In genomic region chr12:5965950-5966383, GRCh38 we compare ENCODE assay signal across 9 cellular contexts. TPM values are rescaled to one million over a fixed set of nuclear protein-coding genes. Genes with fewer than 3 reads are reported as not detected.
DNase-seq lines count a peak whose midpoint lies in the region; ATAC-seq and TF ChIP-seq lines count a peak whose summit lies in the region.
"Had no signal": no experiment of that assay in that cellular context is flagged by ENCODE, and none has a peak within 500 bp of the region (broad histone marks: within the 10 kb centered on the region; RNA-seq: fewer than 3 reads in every experiment).

No MANE protein-coding gene starts in this region.

- no peak overlapping the region for H4K91ac ChIP-seq in trophoblast cell (ENCODE audit: low read depth, low read length)

- no peak overlapping the region for H3K23ac ChIP-seq in trophoblast cell (ENCODE audit: low read length)

- POLR2A ChIA-PET in CD4-positive, alpha-beta memory T cell (lab: Charles Lee; ENCODE audit: partially characterized antibody): no interaction called here

- no peak overlapping the region for H3K4me3 Mint-ChIP-seq in CD4-positive, alpha-beta memory T cell
- no peak overlapping the region for H3K4me3 Mint-ChIP-seq in HFFc6
- no peak overlapping the region for H3K4me3 Mint-ChIP-seq in activated T-helper 2 cell treated with anti-CD3 and anti-CD28 coated beads, Interferon-gamma antibody, Interleukin-2, Interleukin-4, amounts not matched to agents 10 μg/mL and 5 μg/mL and 100 μg/mL, durations not matched to agents 14 hours and 24 hours and 36 hours (ENCODE audit: low read depth)
- H3K4me3 Mint-ChIP-seq: IgD-negative memory B cell had no signal

- ATAC-seq in HG03045 (IDR thresholded peaks at IDR 0.05; ENCODE audit: unreplicated experiment): no peak

- no peak overlapping the region for H3K27ac Mint-ChIP-seq in CD4-positive, alpha-beta memory T cell
- H3K27ac Mint-ChIP-seq in HFFc6: no peak overlapping the region
- no peak overlapping the region for H3K27ac Mint-ChIP-seq in activated T-helper 2 cell treated with anti-CD3 and anti-CD28 coated beads, Interferon-gamma antibody, Interleukin-2, Interleukin-4, amounts not matched to agents 10 μg/mL and 5 μg/mL and 100 μg/mL, durations not matched to agents 14 hours and 24 hours and 36 hours

- intact Hi-C loops in CD4-positive, alpha-beta memory T cell (cut with micrococcal nuclease): loop anchor here (1.0 kb wide), 1 partner anchor 74 kb away; no protein-coding TSS in a partner anchor
- intact Hi-C loops in activated T-helper 2 cell treated with anti-CD3 and anti-CD28 coated beads, Interferon-gamma antibody, Interleukin-2, Interleukin-4, amounts not matched to agents 10 μg/mL and 5 μg/mL and 100 μg/mL, durations not matched to agents 14 hours and 24 hours and 36 hours (cut with micrococcal nuclease): loop anchor here (1.0 kb wide), 1 partner anchor 74 kb away; no protein-coding TSS in a partner anchor

- H2BK5ac ChIP-seq in trophoblast cell (ENCODE audit: low read depth, low read length, poor library complexity): no peak overlapping the region

- H3K9me3 ChIP-seq in CD4-positive, alpha-beta memory T cell (ENCODE audit: control insufficient read depth in 1 of 2, low read length in 2 of 2): no peaks in the 10 kb centered on the region
- H3K9me3 ChIP-seq in OCI-LY1 (ENCODE audit: low read length) (no peaks in the 10 kb centered on the region), trophoblast cell (ENCODE audit: insufficient read depth, low read depth, low read length) (peaks cover 1% of the 10 kb centered on the region)

- CTCF ChIA-PET in CD4-positive, alpha-beta memory T cell (lab: Charles Lee; ENCODE audit: partially characterized antibody): interaction anchor here (1.4 to 1.7 kb wide), 3 partner anchors 9 to 16 kb away, joined by 4 to 6 read pairs (median 5); no protein-coding TSS in a partner anchor

- no peaks in the 10 kb centered on the region for H4K20me1 ChIP-seq in OCI-LY1 (ENCODE audit: insufficient read depth, low read length)

- H3K36me3 Mint-ChIP-seq in CD4-positive, alpha-beta memory T cell: no peaks in the 10 kb centered on the region
- no peaks in the 10 kb centered on the region for H3K36me3 Mint-ChIP-seq in HFFc6 (ENCODE audit: low read depth)
- H3K36me3 Mint-ChIP-seq in activated T-helper 2 cell treated with anti-CD3 and anti-CD28 coated beads, Interferon-gamma antibody, Interleukin-2, Interleukin-4, amounts not matched to agents 10 μg/mL and 5 μg/mL and 100 μg/mL, durations not matched to agents 14 hours and 24 hours and 36 hours (ENCODE audit: low read depth): no peaks in the 10 kb centered on the region

- H3K18ac ChIP-seq in trophoblast cell (ENCODE audit: low read length): no peak overlapping the region

- H3K36me3 ChIP-seq in CD4-positive, alpha-beta memory T cell (ENCODE audit: insufficient read depth, low read length): no peaks in the 10 kb centered on the region
- H3K36me3 ChIP-seq in OCI-LY1 (ENCODE audit: insufficient read depth, low read length): no peaks in the 10 kb centered on the region
- H3K36me3 ChIP-seq in trophoblast cell (ENCODE audit: control insufficient read depth in 1 of 2, insufficient read depth in 2 of 2, low read length in 2 of 2): no peaks in the 10 kb centered on the region

- no peak overlapping the region for H3K14ac ChIP-seq in trophoblast cell (ENCODE audit: low read length)

- no peaks in the 10 kb centered on the region for H3K79me2 ChIP-seq in OCI-LY1 (ENCODE audit: insufficient read depth, low read length)
- no peaks in the 10 kb centered on the region for H3K79me2 ChIP-seq in trophoblast cell (ENCODE audit: control insufficient read depth, insufficient read depth, low read length, poor library complexity)

- H3K79me1 ChIP-seq in trophoblast cell (ENCODE audit: low read length): no peaks in the 10 kb centered on the region

- no peaks in the 10 kb centered on the region for H3K4me1 ChIP-seq in CD4-positive, alpha-beta memory T cell (ENCODE audit: insufficient read depth, low read length)
- no peaks in the 10 kb centered on the region for H3K4me1 ChIP-seq in OCI-LY1 (ENCODE audit: insufficient read depth, low read length, severe bottlenecking)
- no peaks in the 10 kb centered on the region for H3K4me1 ChIP-seq in trophoblast cell (ENCODE audit: control insufficient read depth in 1 of 2, insufficient read depth in 2 of 2, low read length in 2 of 2)

- H2AFZ ChIP-seq in OCI-LY1 (ENCODE audit: low read length) (no peak overlapping the region), trophoblast cell (ENCODE audit: insufficient read depth, low read length, poor library complexity) (no peak overlapping the region)

- no peak overlapping the region for H3K4me3 ChIP-seq in CD4-positive, alpha-beta memory T cell (ENCODE audit: low read length in 2 of 2)
- H3K4me3 ChIP-seq in OCI-LY1 (ENCODE audit: low read depth, low read length, poor library complexity, severe bottlenecking): no peak overlapping the region
- H3K4me3 ChIP-seq in trophoblast cell (ENCODE audit: low read depth, low read length): no peak overlapping the region

- no peak overlapping the region for H4K8ac ChIP-seq in trophoblast cell (ENCODE audit: low read depth, low read length)

- H3K4me1 Mint-ChIP-seq in CD4-positive, alpha-beta memory T cell: peaks cover 0 to 4% (median 1%) of the 10 kb centered on the region in 4 donors
- no peaks in the 10 kb centered on the region for H3K4me1 Mint-ChIP-seq in HFFc6 (ENCODE audit: low read depth)
- H3K4me1 Mint-ChIP-seq in activated T-helper 2 cell treated with anti-CD3 and anti-CD28 coated beads, Interferon-gamma antibody, Interleukin-2, Interleukin-4, amounts not matched to agents 10 μg/mL and 5 μg/mL and 100 μg/mL, durations not matched to agents 14 hours and 24 hours and 36 hours (ENCODE audit: low read depth): no peaks in the 10 kb centered on the region

- no peak overlapping the region for H3K27ac ChIP-seq in CD4-positive, alpha-beta memory T cell (ENCODE audit: low read depth, low read length)
- H3K27ac ChIP-seq in OCI-LY1 (ENCODE audit: low read depth, low read length, poor library complexity, severe bottlenecking) (no peak overlapping the region), trophoblast cell (ENCODE audit: low read depth, low read length) (no peak overlapping the region)

- H3K4me2 ChIP-seq in OCI-LY1 (ENCODE audit: low read length) (no peak overlapping the region), trophoblast cell (ENCODE audit: low read length) (no peak overlapping the region)

- no peaks in the 10 kb centered on the region for H3K27me3 ChIP-seq in CD4-positive, alpha-beta memory T cell (ENCODE audit: insufficient read depth, low read length)
- 0 out of 2 replicates have a peak, but pooled peaks cover 4% of the 10 kb centered on the region for H3K27me3 ChIP-seq in OCI-LY1 (ENCODE audit: insufficient read depth, low read length)
- no peaks in the 10 kb centered on the region for H3K27me3 ChIP-seq in trophoblast cell (ENCODE audit: insufficient read depth, low read length)

- no peaks in the 10 kb centered on the region for H3F3A ChIP-seq in OCI-LY1 (ENCODE audit: insufficient read depth, low read length)

- no peak overlapping the region for H3K9ac ChIP-seq in OCI-LY1 (ENCODE audit: low read length)
- no peak overlapping the region for H3K9ac ChIP-seq in trophoblast cell (ENCODE audit: low read length)

- H3K9me3 Mint-ChIP-seq in CD4-positive, alpha-beta memory T cell: no peaks in the 10 kb centered on the region
- no peaks in the 10 kb centered on the region for H3K9me3 Mint-ChIP-seq in HFFc6
- no peaks in the 10 kb centered on the region for H3K9me3 Mint-ChIP-seq in activated T-helper 2 cell treated with anti-CD3 and anti-CD28 coated beads, Interferon-gamma antibody, Interleukin-2, Interleukin-4, amounts not matched to agents 10 μg/mL and 5 μg/mL and 100 μg/mL, durations not matched to agents 14 hours and 24 hours and 36 hours
- H3K9me3 Mint-ChIP-seq: IgD-negative memory B cell had no signal

- TF ChIP-seq CTCF in HFFc6 (IDR thresholded peaks at IDR 0.05) (peak; percentile 86), OCI-LY1 (IDR thresholded peaks at IDR 0.05; ENCODE audit: low read length) (peak; percentile 73)

- H3K9me2 ChIP-seq in OCI-LY1 (ENCODE audit: low read depth, low read length): no peaks in the 10 kb centered on the region

- H3K27me3 Mint-ChIP-seq in CD4-positive, alpha-beta memory T cell: peaks cover 7 to 15% of the 10 kb centered on the region in 2 donors
- H3K27me3 Mint-ChIP-seq in HFFc6 (ENCODE audit: insufficient read depth): peaks cover 54% of the 10 kb centered on the region
- H3K27me3 Mint-ChIP-seq in activated T-helper 2 cell treated with anti-CD3 and anti-CD28 coated beads, Interferon-gamma antibody, Interleukin-2, Interleukin-4, amounts not matched to agents 10 μg/mL and 5 μg/mL and 100 μg/mL, durations not matched to agents 14 hours and 24 hours and 36 hours (ENCODE audit: low read depth): peaks cover 2% of the 10 kb centered on the region

- peak in 4 of 5 donors; percentile 9 to 24 (median 19) for DNase-seq in CD4-positive, alpha-beta memory T cell
- DNase-seq in HFFc6 (peak; percentile 32), globus pallidus (ENCODE audit: low spot score) (peak; percentile 29), trophoblast cell (peak; percentile 56 to 79), NCI-H510A treated with DMSO at 0.1 percent for 48 hours (lab: John Stamatoyannopoulos, UW) (no peak)
- DNase-seq in activated T-helper 2 cell treated with anti-CD3 and anti-CD28 coated beads, Interferon-gamma antibody, Interleukin-2, Interleukin-4, amounts not matched to agents 10 μg/mL and 5 μg/mL and 100 μg/mL, durations not matched to agents 14 hours and 24 hours and 36 hours (ENCODE audit: low spot score): peak; percentile 14

- H2BK120ac ChIP-seq in trophoblast cell (ENCODE audit: insufficient read depth, low read length, poor library complexity): no peak overlapping the region

- WGBS in trophoblast cell (ENCODE audit: extremely low coverage, insufficient coverage, insufficient read length): no CpG with 5 or more reads among the region's 9 CpGs

- no peak overlapping the region for H4K12ac ChIP-seq in trophoblast cell (ENCODE audit: low read depth, low read length)

- H3K4ac ChIP-seq in trophoblast cell (ENCODE audit: low read depth, low read length): no peak overlapping the region

- no peak overlapping the region for H2AK5ac ChIP-seq in trophoblast cell (ENCODE audit: low read length)

- H2BK12ac ChIP-seq in trophoblast cell (ENCODE audit: low read length): no peak overlapping the region

RNA-seq across cellular contexts. Expression of gene ANO2, which starts 20.9 kb away (rescaled TPM):
- total RNA-seq in CD4-positive, alpha-beta memory T cell: not detected
- polyA plus RNA-seq in CD4-positive, alpha-beta memory T cell: not detected
- total RNA-seq in HFFc6 (2021; fragmentation: NEBNext Ultra II Directional; extraction: Animal tissue kit (Norgen Biotek cat#: 25700)): under 1 TPM in 3 of 6 experiments, not detected in 3; 0.15 to 0.51 (median 0.25) TPM
- not detected in 2 replicates for total RNA-seq in activated T-helper 2 cell treated with anti-CD3 and anti-CD28 coated beads, Interferon-gamma antibody, Interleukin-2, Interleukin-4, amounts not matched to agents 10 μg/mL and 5 μg/mL and 100 μg/mL, durations not matched to agents 14 hours and 24 hours and 36 hours
- 0.99 and 1.2 TPM in 2 replicates for polyA plus RNA-seq in trophoblast cell (2013)
- polyA plus RNA-seq: IgD-negative memory B cell had no signal
